In the genomic region with DNA sequence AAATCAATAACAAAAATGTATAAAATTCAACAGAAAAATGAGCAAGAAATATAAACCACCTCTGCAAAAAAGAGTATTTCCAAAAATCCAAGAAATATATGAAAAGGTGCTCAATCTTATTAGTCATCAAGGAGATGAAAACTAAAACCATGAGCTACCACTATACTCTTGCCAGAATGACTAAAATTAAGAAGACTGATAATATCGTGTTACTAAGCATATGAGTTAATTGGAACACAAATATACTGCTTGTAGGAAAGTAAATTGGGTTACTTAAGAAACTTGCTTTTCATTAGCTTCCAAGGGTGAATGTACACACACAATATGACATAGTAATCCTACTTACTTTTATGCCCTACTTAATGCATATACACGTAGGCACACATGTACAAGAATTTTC, we compare ENCODE assay signal across 3 cellular contexts.
TF ChIP-seq lines count a peak whose summit lies in the region.

No MANE protein-coding gene starts in this region.

TF ChIP-seq in SK-N-SH, 30 proteins besides CTCF, POLR2A, EP300 and RAD21 (continues in another document):
- TF ChIP-seq, protein P1, sequence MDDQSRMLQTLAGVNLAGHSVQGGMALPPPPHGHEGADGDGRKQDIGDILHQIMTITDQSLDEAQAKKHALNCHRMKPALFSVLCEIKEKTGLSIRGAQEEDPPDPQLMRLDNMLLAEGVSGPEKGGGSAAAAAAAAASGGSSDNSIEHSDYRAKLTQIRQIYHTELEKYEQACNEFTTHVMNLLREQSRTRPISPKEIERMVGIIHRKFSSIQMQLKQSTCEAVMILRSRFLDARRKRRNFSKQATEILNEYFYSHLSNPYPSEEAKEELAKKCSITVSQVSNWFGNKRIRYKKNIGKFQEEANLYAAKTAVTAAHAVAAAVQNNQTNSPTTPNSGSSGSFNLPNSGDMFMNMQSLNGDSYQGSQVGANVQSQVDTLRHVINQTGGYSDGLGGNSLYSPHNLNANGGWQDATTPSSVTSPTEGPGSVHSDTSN (IDR thresholded peaks at IDR 0.05) = no peak
- TF ChIP-seq FOXJ3 (CRISPR knock-in tag; IDR thresholded peaks at IDR 0.05) (no peak), EZH2phosphoT487 (IDR thresholded peaks at IDR 0.05; ENCODE audit: borderline replicate concordance, low read depth) (no peak), JUND (IDR thresholded peaks at IDR 0.05) (no peak), CHD2 (IDR thresholded peaks at IDR 0.05; ENCODE audit: low read length, partially characterized antibody) (no peak), GABPA (IDR thresholded peaks at IDR 0.05; ENCODE audit: low read depth) (no peak), SIN3A (IDR thresholded peaks at IDR 0.05; ENCODE audit: borderline replicate concordance, low read depth, low read length) (no peak), RXRA (IDR thresholded peaks at IDR 0.05; ENCODE audit: borderline replicate concordance, low read depth) (no peak), YY1 (IDR thresholded peaks at IDR 0.05; ENCODE audit: low read depth) (no peak), GATA2 (CRISPR knock-in tag; IDR thresholded peaks at IDR 0.05) (no peak), RCOR1 (IDR thresholded peaks at IDR 0.05; ENCODE audit: low read length) (no peak), FOXM1 (IDR thresholded peaks at IDR 0.05; ENCODE audit: low read depth) (no peak)
- TF ChIP-seq, protein P2, sequence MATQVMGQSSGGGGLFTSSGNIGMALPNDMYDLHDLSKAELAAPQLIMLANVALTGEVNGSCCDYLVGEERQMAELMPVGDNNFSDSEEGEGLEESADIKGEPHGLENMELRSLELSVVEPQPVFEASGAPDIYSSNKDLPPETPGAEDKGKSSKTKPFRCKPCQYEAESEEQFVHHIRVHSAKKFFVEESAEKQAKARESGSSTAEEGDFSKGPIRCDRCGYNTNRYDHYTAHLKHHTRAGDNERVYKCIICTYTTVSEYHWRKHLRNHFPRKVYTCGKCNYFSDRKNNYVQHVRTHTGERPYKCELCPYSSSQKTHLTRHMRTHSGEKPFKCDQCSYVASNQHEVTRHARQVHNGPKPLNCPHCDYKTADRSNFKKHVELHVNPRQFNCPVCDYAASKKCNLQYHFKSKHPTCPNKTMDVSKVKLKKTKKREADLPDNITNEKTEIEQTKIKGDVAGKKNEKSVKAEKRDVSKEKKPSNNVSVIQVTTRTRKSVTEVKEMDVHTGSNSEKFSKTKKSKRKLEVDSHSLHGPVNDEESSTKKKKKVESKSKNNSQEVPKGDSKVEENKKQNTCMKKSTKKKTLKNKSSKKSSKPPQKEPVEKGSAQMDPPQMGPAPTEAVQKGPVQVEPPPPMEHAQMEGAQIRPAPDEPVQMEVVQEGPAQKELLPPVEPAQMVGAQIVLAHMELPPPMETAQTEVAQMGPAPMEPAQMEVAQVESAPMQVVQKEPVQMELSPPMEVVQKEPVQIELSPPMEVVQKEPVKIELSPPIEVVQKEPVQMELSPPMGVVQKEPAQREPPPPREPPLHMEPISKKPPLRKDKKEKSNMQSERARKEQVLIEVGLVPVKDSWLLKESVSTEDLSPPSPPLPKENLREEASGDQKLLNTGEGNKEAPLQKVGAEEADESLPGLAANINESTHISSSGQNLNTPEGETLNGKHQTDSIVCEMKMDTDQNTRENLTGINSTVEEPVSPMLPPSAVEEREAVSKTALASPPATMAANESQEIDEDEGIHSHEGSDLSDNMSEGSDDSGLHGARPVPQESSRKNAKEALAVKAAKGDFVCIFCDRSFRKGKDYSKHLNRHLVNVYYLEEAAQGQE (IDR thresholded peaks at IDR 0.05; ENCODE audit: low read depth, low read length) = no peak
- TF ChIP-seq, protein P3, sequence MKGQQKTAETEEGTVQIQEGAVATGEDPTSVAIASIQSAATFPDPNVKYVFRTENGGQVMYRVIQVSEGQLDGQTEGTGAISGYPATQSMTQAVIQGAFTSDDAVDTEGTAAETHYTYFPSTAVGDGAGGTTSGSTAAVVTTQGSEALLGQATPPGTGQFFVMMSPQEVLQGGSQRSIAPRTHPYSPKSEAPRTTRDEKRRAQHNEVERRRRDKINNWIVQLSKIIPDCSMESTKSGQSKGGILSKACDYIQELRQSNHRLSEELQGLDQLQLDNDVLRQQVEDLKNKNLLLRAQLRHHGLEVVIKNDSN (IDR thresholded peaks at IDR 0.05; ENCODE audit: borderline replicate concordance, low read depth) = no peak

TF ChIP-seq in SK-N-SH treated with all-trans-retinoic acid at 6 μM for 48 hours, 23 proteins besides CTCF, POLR2A, EP300 and RAD21:
- TF ChIP-seq ESRRG (CRISPR knock-in tag; IDR thresholded peaks at IDR 0.05) (no peak), SNAI2 (CRISPR knock-in tag; IDR thresholded peaks at IDR 0.05) (no peak), CSDC2 (CRISPR knock-in tag; IDR thresholded peaks at IDR 0.05) (no peak), ZNF565 (CRISPR knock-in tag; conservative IDR thresholded peaks at IDR 0.05; ENCODE audit: low read depth) (no peak), ZFP3 (CRISPR knock-in tag; IDR thresholded peaks at IDR 0.05) (no peak), PPARA (CRISPR knock-in tag; IDR thresholded peaks at IDR 0.05; ENCODE audit: borderline replicate concordance) (no peak), ZNF70 (CRISPR knock-in tag; IDR thresholded peaks at IDR 0.05) (no peak), TCF4 (CRISPR knock-in tag; IDR thresholded peaks at IDR 0.05; ENCODE audit: borderline replicate concordance) (no peak), ARNTL (CRISPR knock-in tag; IDR thresholded peaks at IDR 0.05; ENCODE audit: borderline replicate concordance, low read depth) (no peak)
- TF ChIP-seq, protein P4, sequence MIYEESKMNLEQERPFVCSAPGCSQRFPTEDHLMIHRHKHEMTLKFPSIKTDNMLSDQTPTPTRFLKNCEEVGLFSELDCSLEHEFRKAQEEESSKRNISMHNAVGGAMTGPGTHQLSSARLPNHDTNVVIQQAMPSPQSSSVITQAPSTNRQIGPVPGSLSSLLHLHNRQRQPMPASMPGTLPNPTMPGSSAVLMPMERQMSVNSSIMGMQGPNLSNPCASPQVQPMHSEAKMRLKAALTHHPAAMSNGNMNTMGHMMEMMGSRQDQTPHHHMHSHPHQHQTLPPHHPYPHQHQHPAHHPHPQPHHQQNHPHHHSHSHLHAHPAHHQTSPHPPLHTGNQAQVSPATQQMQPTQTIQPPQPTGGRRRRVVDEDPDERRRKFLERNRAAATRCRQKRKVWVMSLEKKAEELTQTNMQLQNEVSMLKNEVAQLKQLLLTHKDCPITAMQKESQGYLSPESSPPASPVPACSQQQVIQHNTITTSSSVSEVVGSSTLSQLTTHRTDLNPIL (CRISPR knock-in tag; IDR thresholded peaks at IDR 0.05; ENCODE audit: low read depth) = no peak
TF ChIP-seq in SK-N-SH treated with all-trans-retinoic acid at 6 μM for 48 hours: peak in this region for 0.

TF ChIP-seq in GM23338, 12 proteins besides CTCF, POLR2A, EP300 and RAD21:
- TF ChIP-seq ZNF331 (CRISPR knock-in tag; IDR thresholded peaks at IDR 0.05; ENCODE audit: low read depth) (no peak), ZNF114 (CRISPR knock-in tag; IDR thresholded peaks at IDR 0.05) (no peak), POLR2AphosphoS5 (IDR thresholded peaks at IDR 0.05; ENCODE audit: low read depth) (no peak)
